9 cellular contexts compared by ENCODE assay signal in genomic region chr6:100479180-100480035, GRCh38. TPM values are rescaled to one million over a fixed set of nuclear protein-coding genes. Genes with fewer than 3 reads are reported as not detected.
DNase-seq lines count a peak whose midpoint lies in the region; ATAC-seq, FAIRE-seq and TF ChIP-seq lines count a peak whose summit lies in the region.
"Had no signal": no experiment of that assay in that cellular context is flagged by ENCODE, and none has a peak within 500 bp of the region (broad histone marks: within the 10 kb centered on the region; RNA-seq: fewer than 3 reads in every experiment).

No MANE protein-coding gene starts in this region.

- H3K9me3 ChIP-seq in thyroid gland: no peaks in the 10 kb centered on the region
- H3K9me3 ChIP-seq: BLaER1 had no signal

- H3K4me1 ChIP-seq in thyroid gland: peaks cover 0 to 11% of the 10 kb centered on the region in 2 donors
- H3K4me1 ChIP-seq: BLaER1 had no signal

- H3K27me3 ChIP-seq in thyroid gland: no peaks in the 10 kb centered on the region
- H3K27me3 ChIP-seq: BLaER1 had no signal

- DNase-seq in DMS 273 (lab: John Stamatoyannopoulos, UW; ENCODE audit: unreplicated experiment): peak; percentile 65
- no peak for DNase-seq in DMS 273 treated with DMSO at 0.1 percent for 48 hours (lab: John Stamatoyannopoulos, UW)
- peak; percentile 30 for DNase-seq in HTR-8/SVneo (ENCODE audit: insufficient read length, low spot score)
- peak; percentile 7 for DNase-seq in SKM-1 (lab: John Stamatoyannopoulos, UW; ENCODE audit: unreplicated experiment)
- DNase-seq in glomerular visceral epithelial cell (ENCODE audit: extremely low spot score): peak; percentile 50
- no peak for DNase-seq in thyroid gland
- no peak for DNase-seq in substantia nigra (lab: John Stamatoyannopoulos, UW)

- no peak overlapping the region for H3K4me3 ChIP-seq in thyroid gland (replicated peaks in 1 of 3)
- H3K4me3 ChIP-seq: BLaER1 had no signal

- peak in 5 of 6 experiments; percentile 37 to 86 (median 69) for TF ChIP-seq CTCF in thyroid gland (IDR thresholded peaks at IDR 0.05)

- ATAC-seq in GM21528 (IDR thresholded peaks at IDR 0.05; ENCODE audit: low FRiP score, unreplicated experiment): peak; percentile 51

- no peak overlapping the region for H3K27ac ChIP-seq in thyroid gland
- H3K27ac ChIP-seq in substantia nigra (ENCODE audit: low read depth, low read length, poor library complexity, severe bottlenecking): no peak overlapping the region
- H3K27ac ChIP-seq: BLaER1 had no signal

- H3K36me3 ChIP-seq in thyroid gland: no peaks in the 10 kb centered on the region
- H3K36me3 ChIP-seq: BLaER1 had no signal

- WGBS in thyroid gland, 2 donors: 54 to 67% methylated on average over 3 of the region's 3 CpGs

- FAIRE-seq in HTR-8/SVneo (lab: Jason Lieb, UNC): no peak

- intact Hi-C loops in thyroid gland (cut with DNase I): loop anchor here (5.0 kb wide), 1 partner anchor 362 kb away; no protein-coding TSS in a partner anchor

- TF ChIP-seq POLR2A in thyroid gland (IDR thresholded peaks at IDR 0.05): no peak

RNA-seq across cellular contexts. Expression of gene SIM1, which starts 14.7 kb away (rescaled TPM):
- not detected for total RNA-seq in thyroid gland

Comparison
In these comparisons a context has a peak if more than half of its experiments do, and no peak if none do; other contexts are left out.
1. DNase-seq: peak in DMS 273 (single experiment), HTR-8/SVneo (single experiment), SKM-1 (single experiment) and glomerular visceral epithelial cell (single experiment); none in DMS 273 treated with DMSO at 0.1 percent for 48 hours (single experiment), thyroid gland (0 of 2) and substantia nigra (0 of 49).